Comparison of ENCODE assay signal across 8 cellular contexts in the genomic region with DNA sequence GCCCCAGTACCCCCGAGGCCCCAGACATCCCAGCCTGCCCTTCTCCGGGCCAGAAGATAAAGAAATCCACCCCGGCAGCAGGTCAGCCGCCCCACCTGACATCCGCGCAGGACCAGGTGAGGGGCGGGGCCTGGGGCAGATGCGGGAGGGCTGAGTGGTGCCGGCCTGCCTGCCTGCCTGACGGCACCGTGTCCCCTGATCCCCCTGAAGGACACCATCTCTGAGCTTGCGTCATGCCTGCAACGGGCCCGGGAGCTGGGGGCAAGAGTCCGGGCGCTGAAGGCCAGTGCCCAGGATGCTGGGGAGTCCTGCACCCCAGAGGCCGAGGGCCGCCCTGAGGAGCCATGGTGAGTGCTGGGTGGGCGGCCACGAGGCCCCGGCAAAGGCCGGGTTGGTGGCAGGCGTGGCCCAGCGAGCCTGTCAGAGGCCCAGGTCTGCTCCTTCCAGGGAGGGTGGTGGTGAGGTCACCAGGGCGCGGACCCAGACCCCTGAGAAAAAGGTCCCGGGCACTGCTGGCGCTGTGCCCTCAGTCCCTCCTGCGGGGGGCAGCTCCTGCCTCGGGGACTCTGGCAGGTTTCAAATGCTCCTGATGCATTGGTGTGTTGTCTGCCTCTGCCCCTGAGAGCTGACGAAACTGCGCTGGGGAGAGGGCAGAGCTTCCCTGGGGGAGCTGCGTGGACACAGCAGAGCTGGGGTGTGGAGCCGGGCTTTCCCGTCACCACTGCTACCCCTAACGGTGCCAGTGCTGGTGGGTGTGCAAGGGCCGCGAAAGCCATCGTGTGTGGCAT. TPM values are rescaled to one million over a fixed set of nuclear protein-coding genes. Genes with fewer than 3 reads are reported as not detected.
A peak's percentile ranks its signal among the peaks of the same experiment; 100 is the strongest.
DNase-seq lines count a peak whose midpoint lies in the region; ATAC-seq, FAIRE-seq and TF ChIP-seq lines count a peak whose summit lies in the region.

No MANE protein-coding gene starts in this region.

- H3K27me3 Mint-ChIP-seq in activated T-cell treated with anti-CD3 and anti-CD28 coated beads, Interleukin-2, amount 50 U/mL, for 72 hours (ENCODE audit: low read depth): no peaks in the 10 kb centered on the region

- H3K27me3 ChIP-seq in right atrium auricular region: no peaks in the 10 kb centered on the region

- ATAC-seq in activated T-cell treated with anti-CD3 and anti-CD28 coated beads, Interleukin-2, amount 50 U/mL, for 72 hours (replicated peaks in 1 of 2): peak; percentile 12 to 27

- no peaks in the 10 kb centered on the region for H3K9me3 Mint-ChIP-seq in activated T-cell treated with anti-CD3 and anti-CD28 coated beads, Interleukin-2, amount 50 U/mL, for 72 hours

- peak overlapping the region; percentile 68 for H3K27ac Mint-ChIP-seq in activated T-cell treated with anti-CD3 and anti-CD28 coated beads, Interleukin-2, amount 50 U/mL, for 72 hours

- DNase-seq in DMS79 treated with DMSO at 0.1 percent for 48 hours (lab: John Stamatoyannopoulos, UW): peak; percentile 6
- DNase-seq in HuH-7.5 (ENCODE audit: low spot score): peak; percentile 96
- peak; percentile 52 to 57 for DNase-seq in activated T-cell treated with anti-CD3 and anti-CD28 coated beads, Interleukin-2, amount 50 U/mL, for 72 hours
- peak; percentile 75 for DNase-seq in iPS-NIHi11 (ENCODE audit: low spot score)
- DNase-seq in NCI-H524 treated with DMSO at 0.1 percent for 48 hours (lab: John Stamatoyannopoulos, UW): no peak
- DNase-seq in mesenteric fat pad (ENCODE audit: low spot score): no peak
- DNase-seq in right atrium auricular region (ENCODE audit: low spot score): no peak
- no peak for DNase-seq in D721Med (ENCODE audit: insufficient read length, low spot score)

- H3K36me3 Mint-ChIP-seq in activated T-cell treated with anti-CD3 and anti-CD28 coated beads, Interleukin-2, amount 50 U/mL, for 72 hours (ENCODE audit: insufficient read depth in 2 of 2): no peaks in the 10 kb centered on the region

- peaks cover 39% of the 10 kb centered on the region for H3K4me1 Mint-ChIP-seq in activated T-cell treated with anti-CD3 and anti-CD28 coated beads, Interleukin-2, amount 50 U/mL, for 72 hours (ENCODE audit: low read depth)

- no peak for FAIRE-seq in D721Med (lab: Jason Lieb, UNC)

- H3K36me3 ChIP-seq in right atrium auricular region: peaks cover 8% of the 10 kb centered on the region

- no peaks in the 10 kb centered on the region for H3K9me3 ChIP-seq in right atrium auricular region

- peak overlapping the region; percentile 84 to 86 for H3K4me3 Mint-ChIP-seq in activated T-cell treated with anti-CD3 and anti-CD28 coated beads, Interleukin-2, amount 50 U/mL, for 72 hours

- H3K27ac ChIP-seq in right atrium auricular region: no peak overlapping the region

- TF ChIP-seq CTCF in right atrium auricular region (IDR thresholded peaks at IDR 0.05): no peak
- no peak for TF ChIP-seq CTCF in D721Med (IDR thresholded peaks at IDR 0.05; ENCODE audit: insufficient read depth, missing control alignments)

- H3K4me1 ChIP-seq in right atrium auricular region: peaks cover 0 to 29% of the 10 kb centered on the region in 2 donors

- peak overlapping the region in 1 of 2 donors; percentile 75 for H3K4me3 ChIP-seq in right atrium auricular region

RNA-seq across cellular contexts. Expression of a gene that starts 1.2 kb away (rescaled TPM):
- 100 to 1,000 TPM; 167 to 172 TPM for total RNA-seq in activated T-cell treated with anti-CD3 and anti-CD28 coated beads, Interleukin-2, amount 50 U/mL, for 72 hours
- total RNA-seq in mesenteric fat pad (0.22 TPM), right atrium auricular region (1 to 10 TPM in 1 of 2 donors, under 1 TPM in 1; 0.39 to 1.3 TPM)

RNA-seq across cellular contexts. Expression of a gene that starts 7.0 kb away (rescaled TPM):
- 100 to 1,000 TPM; 116 to 139 TPM for total RNA-seq in activated T-cell treated with anti-CD3 and anti-CD28 coated beads, Interleukin-2, amount 50 U/mL, for 72 hours
- total RNA-seq in mesenteric fat pad: 96.7 TPM
- total RNA-seq in right atrium auricular region: 10 to 100 TPM; 50.6 to 90.4 TPM

RNA-seq across cellular contexts. Expression of a gene that starts 19.7 kb away (rescaled TPM):
- 100 to 1,000 TPM in 1 of 2 donors, 10 to 100 TPM in 1; 94.1 to 141 TPM for total RNA-seq in activated T-cell treated with anti-CD3 and anti-CD28 coated beads, Interleukin-2, amount 50 U/mL, for 72 hours
- total RNA-seq in mesenteric fat pad (318 TPM), right atrium auricular region (10 to 100 TPM; 37.7 to 73.2 TPM)

RNA-seq across cellular contexts. Expression of a gene that starts 52.0 kb away (rescaled TPM):
- total RNA-seq in activated T-cell treated with anti-CD3 and anti-CD28 coated beads, Interleukin-2, amount 50 U/mL, for 72 hours: 10 to 100 TPM; 26.1 to 31.7 TPM
- 28.6 TPM for total RNA-seq in mesenteric fat pad
- total RNA-seq in right atrium auricular region: 10 to 100 TPM; 12.6 to 18.8 TPM

RNA-seq across cellular contexts. Expression of a gene that starts 52.2 kb away (rescaled TPM):
- 10 to 100 TPM; 32.0 to 35.2 TPM for total RNA-seq in activated T-cell treated with anti-CD3 and anti-CD28 coated beads, Interleukin-2, amount 50 U/mL, for 72 hours
- total RNA-seq in mesenteric fat pad (39.9 TPM), right atrium auricular region (10 to 100 TPM; 30.7 to 33.0 TPM)

Comparison
In these comparisons a context has a peak if more than half of its experiments do, and no peak if none do; other contexts are left out.
1. DNase-seq: peak in DMS79 treated with DMSO at 0.1 percent for 48 hours (single experiment), HuH-7.5 (single experiment), activated T-cell treated with anti-CD3 and anti-CD28 coated beads, Interleukin-2, amount 50 U/mL, for 72 hours (2 of 2) and iPS-NIHi11 (single experiment); none in NCI-H524 treated with DMSO at 0.1 percent for 48 hours (single experiment), mesenteric fat pad (single experiment), right atrium auricular region (single experiment) and D721Med (single experiment).
2. RNA of a gene that starts 1.2 kb away (total RNA-seq): 167 to 172 TPM in activated T-cell treated with anti-CD3 and anti-CD28 coated beads, Interleukin-2, amount 50 U/mL, for 72 hours; 0.39 to 1.3 TPM in right atrium auricular region and 0.22 TPM in mesenteric fat pad (single experiment); every median in the first group is over 10 times any median in the second.